In genomic region chr11:133952199-133953190, GRCh38 we compare ENCODE assay signal across 13 cellular contexts. TPM values are rescaled to one million over a fixed set of nuclear protein-coding genes. Genes with fewer than 3 reads are reported as not detected.
DNase-seq lines count a peak whose midpoint lies in the region; ATAC-seq and TF ChIP-seq lines count a peak whose summit lies in the region.
"Had no signal": no experiment of that assay in that cellular context is flagged by ENCODE, and none has a peak within 500 bp of the region (broad histone marks: within the 10 kb centered on the region; RNA-seq: fewer than 3 reads in every experiment).

No MANE protein-coding gene starts in this region.

- peak overlapping the region; percentile 77 for H3K4me2 ChIP-seq in neural progenitor cell

- peak overlapping the region; percentile 60 for H2AFZ ChIP-seq in neural progenitor cell (replicated peaks)

- CTCF ChIA-PET in CD4-positive, alpha-beta T cell (lab: Charles Lee) = no interaction called here
- CTCF ChIA-PET in T-cell (lab: Charles Lee) = interaction anchor here in 1 of 2 donors (0.6 kb wide), 1 partner anchor 10 kb away, joined by 3 read pairs; no protein-coding TSS in a partner anchor

- H3K9me3 Mint-ChIP-seq in CD4-positive, alpha-beta T cell = no peaks in the 10 kb centered on the region
- H3K9me3 Mint-ChIP-seq in T-cell (no peaks in the 10 kb centered on the region), neural progenitor cell (no peaks in the 10 kb centered on the region)

- H3K36me3 ChIP-seq in esophagus squamous epithelium (no peaks in the 10 kb centered on the region), neural progenitor cell (no peaks in the 10 kb centered on the region)
- H3K36me3 ChIP-seq: cardiac muscle cell, Peyer's patch had no signal

- no peak for TF ChIP-seq CTCF in CD4-positive, alpha-beta T cell (IDR thresholded peaks at IDR 0.05)
- no peak for TF ChIP-seq CTCF in esophagus squamous epithelium (IDR thresholded peaks at IDR 0.05)
- TF ChIP-seq CTCF in neural progenitor cell (IDR thresholded peaks at IDR 0.05) = no peak

- no peaks in the 10 kb centered on the region for H3K9me3 ChIP-seq in CD4-positive, alpha-beta T cell (ENCODE audit: control insufficient read depth, low read length)
- H3K9me3 ChIP-seq in esophagus squamous epithelium = no peaks in the 10 kb centered on the region
- H3K9me3 ChIP-seq in neural progenitor cell (ENCODE audit: low read depth) = no peaks in the 10 kb centered on the region
- H3K9me3 ChIP-seq: Peyer's patch had no signal

- H3K4me3 Mint-ChIP-seq in CD4-positive, alpha-beta T cell = peak overlapping the region; percentile 79
- peak overlapping the region in 2 of 3 donors; percentile 32 to 88 for H3K4me3 Mint-ChIP-seq in T-cell
- peak overlapping the region; percentile 79 for H3K4me3 Mint-ChIP-seq in neural progenitor cell

- intact Hi-C loops in CD4-positive, alpha-beta T cell (cut with DNase I, micrococcal nuclease) = loop anchor here in 1 of 2 experiments (10.0 kb wide), 1 partner anchor 272 kb away; the partner anchor contains the start of genes NCAPD3 and VPS26B
- intact Hi-C loops in esophagus squamous epithelium (cut with DNase I) = no loop called here

- H3K9ac ChIP-seq in neural progenitor cell = no peak overlapping the region

- POLR2A ChIA-PET in CD4-positive, alpha-beta T cell (lab: Charles Lee) = no interaction called here
- POLR2A ChIA-PET in T-cell (lab: Charles Lee) = interaction anchor here in 1 of 2 donors (0.7 kb wide), 1 partner anchor 8 kb away, joined by 3 read pairs; no protein-coding TSS in a partner anchor

- H3K36me3 Mint-ChIP-seq in CD4-positive, alpha-beta T cell (ENCODE audit: low read depth) = peaks cover 7% of the 10 kb centered on the region
- H3K36me3 Mint-ChIP-seq in T-cell = no peaks in the 10 kb centered on the region
- H3K36me3 Mint-ChIP-seq in neural progenitor cell = no peaks in the 10 kb centered on the region

- TF ChIP-seq POLR2A in esophagus squamous epithelium (IDR thresholded peaks at IDR 0.05) = no peak

- peaks cover 19 to 94% (median 34%) of the 10 kb centered on the region in 3 donors for H3K4me1 ChIP-seq in esophagus squamous epithelium
- peaks cover 62% of the 10 kb centered on the region for H3K4me1 ChIP-seq in neural progenitor cell

- H3K27ac ChIP-seq in CD4-positive, alpha-beta T cell (ENCODE audit: low read depth, low read length) = no peak overlapping the region
- peak overlapping the region in 3 of 4 donors; percentile 80 to 88 (median 86) for H3K27ac ChIP-seq in esophagus squamous epithelium
- no peak overlapping the region for H3K27ac ChIP-seq in neural progenitor cell
- H3K27ac ChIP-seq: C4-2B, cardiac muscle cell had no signal

- H3K27me3 Mint-ChIP-seq in CD4-positive, alpha-beta T cell = peaks cover 20% of the 10 kb centered on the region
- H3K27me3 Mint-ChIP-seq in T-cell (peaks cover 8 to 25% of the 10 kb centered on the region in 2 donors), neural progenitor cell (ENCODE audit: insufficient read depth, low read depth) (peaks cover 27% of the 10 kb centered on the region)

- peaks cover 16% of the 10 kb centered on the region for H3K27me3 ChIP-seq in CD4-positive, alpha-beta T cell (ENCODE audit: control insufficient read depth, insufficient read depth, low read length)
- H3K27me3 ChIP-seq in esophagus squamous epithelium (peaks cover 0 to 97% (median 3%) of the 10 kb centered on the region in 4 donors), neural progenitor cell (peaks cover 41% of the 10 kb centered on the region)

- 60 to 79% methylated on average over 1 to 5 of the region's 10 CpGs for WGBS in esophagus squamous epithelium, 2 donors

- peaks cover 65% of the 10 kb centered on the region for H3K4me1 Mint-ChIP-seq in CD4-positive, alpha-beta T cell (ENCODE audit: low read depth)
- peaks cover 61 to 69% (median 65%) of the 10 kb centered on the region in 3 donors for H3K4me1 Mint-ChIP-seq in T-cell
- H3K4me1 Mint-ChIP-seq in neural progenitor cell = peaks cover 58% of the 10 kb centered on the region

- H3K79me2 ChIP-seq in neural progenitor cell (ENCODE audit: low read depth) = peaks cover 29% of the 10 kb centered on the region

- H4K20me1 ChIP-seq in neural progenitor cell (ENCODE audit: low read depth) = peaks cover 67% of the 10 kb centered on the region

- H3F3A ChIP-seq in neural progenitor cell (ENCODE audit: low read depth) = peaks cover 25% of the 10 kb centered on the region

- peak overlapping the region; percentile 8 for H3K27ac Mint-ChIP-seq in CD4-positive, alpha-beta T cell
- H3K27ac Mint-ChIP-seq in T-cell (peak overlapping the region in 1 of 2 donors; percentile 48), neural progenitor cell (no peak overlapping the region)

- no peak for ATAC-seq in CD4-positive, alpha-beta T cell (ENCODE audit: poor library complexity)
- ATAC-seq in T-cell (replicated peaks in 1 of 4) = no peak

- H3K4me3 ChIP-seq in esophagus squamous epithelium (peak overlapping the region in 2 of 4 donors; percentile 33 to 58), neural progenitor cell (no peak overlapping the region)
- H3K4me3 ChIP-seq: cardiac muscle cell had no signal

- DNase-seq in CD4-positive, alpha-beta T cell = no peak
- DNase-seq in T-cell = no peak
- no peak for DNase-seq in esophagus squamous epithelium (lab: John Stamatoyannopoulos, UW)
- DNase-seq in neural progenitor cell (ENCODE audit: low spot score) = no peak
- no peak for DNase-seq in mucosa of gallbladder (ENCODE audit: low spot score)
- no peak for DNase-seq in foreskin melanocyte
- DNase-seq in HT-29 (ENCODE audit: low spot score) = no peak
- no peak for DNase-seq in GF-D8 (lab: John Stamatoyannopoulos, UW)
- DNase-seq: activated T-cell treated with anti-CD3 and anti-CD28 coated beads, Interleukin-2, amount 50 U/mL, for 1 hour; NCI-H226; Peyer's patch had no signal

RNA-seq across cellular contexts. Expression of gene IGSF9B, which starts 4.3 kb away (rescaled TPM):
- 10 to 100 TPM; 24.3 to 27.4 TPM for total RNA-seq in CD4-positive, alpha-beta T cell
- total RNA-seq in T-cell (100 to 1,000 TPM in 1 of 5 donors, 10 to 100 TPM in 4; 23.5 to 101 (median 63.1) TPM), esophagus squamous epithelium (1 to 10 TPM; 1.1 to 4.8 (median 1.8) TPM), neural progenitor cell (ENCODE audit: low replicate concordance) (1.3 and 5.4 TPM in 2 replicates), mucosa of gallbladder (30.3 TPM)
- 5.6 TPM in 2 replicates for total RNA-seq in HT-29 (2014; rRNA removed; shearing (Covaris generic))

Comparison
In these comparisons a context has a peak if more than half of its experiments do, and no peak if none do; other contexts are left out.
1. H3K27ac ChIP-seq: peak in esophagus squamous epithelium (3 of 4); none in CD4-positive, alpha-beta T cell (single experiment) and neural progenitor cell (single experiment).
2. Peak in every context shown above with its lines, with median percentiles within 50 percentile points of each other: H3K4me3 Mint-ChIP-seq.